ENCODE assay signal across 15 cellular contexts in genomic region chr3:159378391-159378790, GRCh38.
"Had no signal": no experiment of that assay in that cellular context is flagged by ENCODE, and none has a peak within 500 bp of the region (broad histone marks: within the 10 kb centered on the region; RNA-seq: fewer than 3 reads in every experiment).

No MANE protein-coding gene starts in this region.

- H3K9me3 ChIP-seq: lower lobe of right lung, tibial artery, uterus had no signal

- H3K4me3 ChIP-seq: lower lobe of right lung, tibial artery, uterus had no signal

- H3K27me3 ChIP-seq: tibial artery, uterus had no signal

- H3K27ac ChIP-seq: lower lobe of right lung, tibial artery, uterus had no signal

- H3K36me3 ChIP-seq: lower lobe of right lung, tibial artery, uterus had no signal

- DNase-seq: activated CD4-positive, CD25-positive, alpha-beta regulatory T cell treated with anti-CD3 and anti-CD28 coated beads, Interleukin-2, amount 50 U/mL, for 72 hours; activated naive CD4-positive, alpha-beta T cell treated with Interleukin-2 at 50 U/mL for 16 hours; activated naive CD8-positive, alpha-beta T cell treated with anti-CD3 and anti-CD28 coated beads, Interleukin-2, amount 50 U/mL, for 24 hours; activated T-cell treated with anti-CD3 and anti-CD28 coated beads for 4 hours; aorta; cerebellar nuclear complex; effector CD8-positive, alpha-beta T cell; foreskin melanocyte; kidney glomerular epithelial cell; lower lobe of right lung; midbrain; stimulated activated CD4-positive, alpha-beta T cell treated with anti-CD3 and anti-CD28 coated beads, Interleukin-12 subunit alpha, Interleukin-12 subunit beta, amount 100 ng/mL, for 4 hours; stimulated activated naive B cell treated with anti-CD40 and anti-IgM and Interleukin-4, amounts not matched to agents 10 μg/mL and 1 μg/mL and 100 μg/mL, for 72 hours; tibial artery; uterus had no signal

- H3K4me1 ChIP-seq: lower lobe of right lung, tibial artery, uterus had no signal
